8 cellular contexts compared by ENCODE assay signal in the genomic region with DNA sequence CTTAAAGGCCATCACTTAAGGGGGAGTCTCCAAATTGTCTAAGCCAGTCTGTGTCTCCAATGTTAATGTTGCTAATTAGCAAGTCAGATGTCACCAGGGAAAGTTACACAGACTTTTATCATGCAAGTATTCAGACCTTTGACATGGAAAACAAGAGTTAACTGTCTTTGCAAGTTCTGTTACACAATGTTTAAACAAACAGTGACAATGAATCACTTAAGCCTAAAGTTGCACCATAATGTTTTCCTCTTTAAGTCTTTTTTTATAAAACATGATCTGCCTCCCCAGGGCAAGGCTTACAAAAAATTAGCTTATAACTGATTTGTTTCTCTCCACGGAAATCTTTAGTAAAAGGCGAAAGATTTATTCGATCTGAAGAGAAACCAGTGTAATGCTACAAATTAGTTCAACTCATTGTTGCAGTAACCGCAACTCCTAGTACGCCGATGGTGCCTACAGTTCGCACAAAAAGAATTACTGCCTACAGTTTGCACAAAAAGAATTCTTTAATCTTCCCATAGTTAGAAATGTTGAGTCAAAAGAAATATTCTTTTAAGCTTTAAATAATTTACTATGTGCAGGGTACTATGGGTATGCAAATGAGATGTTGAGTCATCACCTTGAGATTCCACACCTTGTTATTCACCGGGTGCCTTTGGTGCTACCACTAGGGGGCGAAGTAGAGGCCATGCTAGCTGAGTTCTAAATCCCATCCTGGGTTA. TPM values are rescaled to one million over a fixed set of nuclear protein-coding genes. Genes with fewer than 3 reads are reported as not detected.
DNase-seq lines count a peak whose midpoint lies in the region; TF ChIP-seq lines count a peak whose summit lies in the region.

No MANE protein-coding gene starts in this region.

- TF ChIP-seq POLR2A in spleen (IDR thresholded peaks at IDR 0.05): no peak

- H3K36me3 ChIP-seq in left ventricle myocardium inferior (no peaks in the 10 kb centered on the region), spleen (no peaks in the 10 kb centered on the region)

- DNase-seq in EL (peak; percentile 97), GM20000 (ENCODE audit: low spot score) (peak; percentile 71), HK-2 (ENCODE audit: unreplicated experiment) (peak; percentile 96), RWPE1 (ENCODE audit: low spot score) (peak; percentile 86), left ventricle myocardium inferior (no peak), spleen (no peak), Ammon's horn (ENCODE audit: low spot score) (no peak)
- DNase-seq in activated effector memory CD4-positive, alpha-beta T cell treated with anti-CD3 and anti-CD28 coated beads, Interleukin-2, amount 50 U/mL, for 16 hours: peak; percentile 88

- H3K27me3 ChIP-seq in left ventricle myocardium inferior (ENCODE audit: low read depth): no peaks in the 10 kb centered on the region
- H3K27me3 ChIP-seq in spleen (replicated peaks in 1 of 7): no peaks in the 10 kb centered on the region

- TF ChIP-seq CTCF in GM20000 (IDR thresholded peaks at IDR 0.05; ENCODE audit: extremely low read depth, missing control alignments) (peak; percentile 17), RWPE1 (conservative IDR thresholded peaks at IDR 0.05; ENCODE audit: low read depth) (peak; percentile 78), left ventricle myocardium inferior (IDR thresholded peaks at IDR 0.05; ENCODE audit: borderline replicate concordance) (peak; percentile 53), spleen (IDR thresholded peaks at IDR 0.05 in 8 of 11, conservative IDR thresholded peaks at IDR 0.05 in 3 of 11) (peak in 7 of 11 experiments; percentile 14 to 55 (median 52))

- H3K9me3 ChIP-seq in left ventricle myocardium inferior (replicated peaks): no peaks in the 10 kb centered on the region
- no peaks in the 10 kb centered on the region for H3K9me3 ChIP-seq in spleen

- no peak overlapping the region for H3K4me3 ChIP-seq in left ventricle myocardium inferior
- H3K4me3 ChIP-seq in spleen: no peak overlapping the region

- WGBS in spleen, 5 donors: 44 to 64% (median 47%) methylated on average over 9 of the region's 9 CpGs

- H3K27ac ChIP-seq in RWPE1 (no peak overlapping the region), left ventricle myocardium inferior (replicated peaks) (peak overlapping the region; percentile 37), spleen (peak overlapping the region in 2 of 8 donors; percentile 6 to 34)

- POLR2A ChIA-PET in RWPE1 (lab: Yijun Ruan, JAX; ENCODE audit: low non-redundant PET): no interaction called here

- no peaks in the 10 kb centered on the region for H3K4me1 ChIP-seq in left ventricle myocardium inferior
- H3K4me1 ChIP-seq in spleen: peaks cover 0 to 2% (median 0%) of the 10 kb centered on the region in 6 donors

- CTCF ChIA-PET in RWPE1 (lab: Yijun Ruan, JAX): interaction anchor here (0.6 to 1.6 kb wide), 14 partner anchors 9 to 1842 kb away, joined by 3 to 11 read pairs (median 4); no protein-coding TSS in a partner anchor

- intact Hi-C loops in left ventricle myocardium inferior (cut with micrococcal nuclease): no loop called here
- intact Hi-C loops in spleen (cut with DNase I; ENCODE audit: low total_unique reads): no loop called here

RNA-seq across cellular contexts. Expression of a gene that starts 45.3 kb away (rescaled TPM):
- total RNA-seq in left ventricle myocardium inferior: 2.1 TPM
- 1 to 10 TPM; 3.2 to 8.8 (median 5.4) TPM for total RNA-seq in spleen
- polyA plus RNA-seq in spleen: 1 to 10 TPM; 1.3 to 1.8 (median 1.7) TPM

Comparison
In these comparisons a context has a peak if more than half of its experiments do, and no peak if none do; other contexts are left out.
1. DNase-seq: peak in EL (single experiment), GM20000 (single experiment), HK-2 (single experiment), RWPE1 (single experiment) and activated effector memory CD4-positive, alpha-beta T cell treated with anti-CD3 and anti-CD28 coated beads, Interleukin-2, amount 50 U/mL, for 16 hours (single experiment); none in left ventricle myocardium inferior (single experiment), spleen (single experiment) and Ammon's horn (single experiment).
2. CTCF ChIP-seq: peak in every context shown above with its lines; median percentile 78 in RWPE1; 53 in left ventricle myocardium inferior; 52 in spleen; 17 in GM20000.